ENCODE assay signal across 8 cellular contexts in the genomic region with DNA sequence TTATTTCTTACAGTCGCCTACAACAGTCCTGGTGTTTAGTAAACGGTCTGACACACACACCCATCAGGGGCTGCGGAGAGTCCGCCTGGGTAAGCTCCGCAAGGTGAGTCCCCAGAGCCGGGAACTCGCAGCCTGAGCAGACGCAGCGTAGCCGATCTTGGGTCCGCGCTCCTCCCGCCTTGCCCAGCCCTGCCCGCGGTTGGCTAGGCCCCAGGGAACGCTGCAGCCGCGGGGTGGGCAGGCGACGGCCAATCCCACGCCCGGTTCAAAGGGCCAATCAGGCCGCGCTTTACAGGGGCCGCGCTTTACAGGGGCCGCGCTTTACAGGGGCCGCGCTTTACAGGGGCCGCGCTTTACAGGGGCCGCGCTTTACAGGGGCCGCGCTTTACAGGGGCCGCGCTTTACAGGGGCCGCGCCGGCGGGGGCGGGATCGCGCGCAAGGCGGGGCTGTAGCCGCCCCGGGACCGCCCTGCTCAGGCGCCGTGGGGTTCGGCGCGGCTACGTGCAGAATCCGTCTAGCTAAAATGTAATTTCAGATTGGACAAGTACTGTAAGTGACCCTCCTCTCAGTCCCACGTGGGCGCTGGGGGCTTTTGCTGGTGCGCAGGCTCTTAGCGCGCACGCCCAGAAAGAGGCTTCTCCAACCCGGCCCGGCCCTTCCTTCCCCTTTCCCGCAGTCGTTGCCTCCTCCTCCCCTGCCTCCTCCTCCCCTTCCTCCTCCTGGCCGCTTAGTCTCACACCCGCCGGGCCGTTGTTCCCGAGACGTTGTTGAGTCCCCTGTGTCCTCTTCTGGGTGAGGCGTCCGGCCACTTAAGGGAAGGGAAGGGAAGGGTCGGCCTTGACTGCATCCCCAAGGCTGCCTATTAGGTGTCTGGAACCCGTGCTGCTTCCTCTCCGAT. TPM values are rescaled to one million over a fixed set of nuclear protein-coding genes. Genes with fewer than 3 reads are reported as not detected.
A peak's percentile ranks its signal among the peaks of the same experiment; 100 is the strongest.
DNase-seq lines count a peak whose midpoint lies in the region; ATAC-seq and TF ChIP-seq lines count a peak whose summit lies in the region.

TSS of gene FGGY (plus strand) at position 737 of the 899 bp plus-strand sequence. CDS start 24,456 bp downstream, outside the sequence.

- no peaks in the 10 kb centered on the region for H3K27me3 ChIP-seq in BJ (ENCODE audit: control insufficient read depth, insufficient read depth, low read length)
- H3K27me3 ChIP-seq in colonic mucosa = no peaks in the 10 kb centered on the region

- CTCF ChIA-PET in BJ (lab: Yijun Ruan, JAX) = interaction anchor here (1.8 kb wide), 1 partner anchor 10 kb away, joined by 4 read pairs; no protein-coding TSS in a partner anchor

- H3K9ac ChIP-seq in colonic mucosa (ENCODE audit: low read depth in 2 of 2, low read length in 2 of 2) = peak within 1 kb of the TSS; percentile 73 to 87

- no peaks in the 10 kb centered on the region for H3K36me3 ChIP-seq in BJ (ENCODE audit: control insufficient read depth, insufficient read depth, low read length)
- H3K36me3 ChIP-seq in colonic mucosa = no peaks in the 10 kb centered on the region

- peak within 1 kb of the TSS; percentile 99 for H3K27ac ChIP-seq in colonic mucosa

- no peaks in the 10 kb centered on the region for H3K9me3 ChIP-seq in colonic mucosa

- peak within 1 kb of the TSS; percentile 46 for H3K4me3 ChIP-seq in BJ (ENCODE audit: low read depth, low read length)
- peak within 1 kb of the TSS; percentile 48 for H3K4me3 ChIP-seq in colonic mucosa

- TF ChIP-seq CTCF in BJ (IDR thresholded peaks at IDR 0.05; ENCODE audit: insufficient read depth, low read depth, low read length) (no peak), colonic mucosa (IDR thresholded peaks at IDR 0.05) (no peak)

- DNase-seq in BJ (ENCODE audit: low read depth) (peak; percentile 94), GM19240 (ENCODE audit: insufficient read length, low spot score) (peak; percentile 75), NCI-H526 (lab: John Stamatoyannopoulos, UW) (peak; percentile 90 to 96), colonic mucosa (peak; percentile 97), left colon (peak; percentile 96 to 99)
- peak; percentile 87 for DNase-seq in activated CD4-positive, alpha-beta T cell treated with anti-CD3 and anti-CD28 coated beads for 48 hours
- peak; percentile 50 to 63 for DNase-seq in stimulated activated CD4-positive, alpha-beta T cell treated with anti-CD3 and anti-CD28 coated beads, Interleukin-1b, Interleukin-23, amount 100 ng/mL, for 4 hours (ENCODE audit: low read depth in 2 of 2)

- ATAC-seq in HG03457 (IDR thresholded peaks at IDR 0.05; ENCODE audit: unreplicated experiment) (peak; percentile 88), left colon (peak; percentile 85)

- H3K4me1 ChIP-seq in colonic mucosa = peaks cover 7% of the 10 kb centered on the region

- POLR2A ChIA-PET in BJ (lab: Charles Lee) = interaction anchor here (0.7 to 1.0 kb wide), 4 partner anchors 22 to 118 kb away, joined by 3 to 4 read pairs (median 3); no protein-coding TSS in a partner anchor

- intact Hi-C loops in colonic mucosa (cut with DNase I) (loop anchor here (10.0 kb wide), 1 partner anchor 398 kb away; no protein-coding TSS in a partner anchor), left colon (cut with DNase I, micrococcal nuclease) (loop anchor here in 1 of 2 donors (10.0 kb wide), 1 partner anchor 512 kb away; the partner anchor contains the start of gene JUN)

RNA-seq across cellular contexts. Expression of gene FGGY, which starts in this region (rescaled TPM):
- polyA plus RNA-seq in BJ (2011; rRNA removed) = 9.9 and 12.3 TPM in 2 replicates
- polyA minus RNA-seq in BJ (2011; rRNA and poly(A)+ RNA removed) = 12.6 and 18.5 TPM in 2 replicates
- 10 to 100 TPM; 12.5 to 19.5 TPM for total RNA-seq in colonic mucosa
- total RNA-seq in left colon = 10 to 100 TPM; 17.3 to 24.1 TPM

Comparison
In these comparisons a context has a peak if more than half of its experiments do, and no peak if none do; other contexts are left out.
1. Peak in every context shown above with its lines: DNase-seq, ATAC-seq, H3K4me3 ChIP-seq and H3K27ac ChIP-seq.